20 cellular contexts compared by ENCODE assay signal in the genomic region with DNA sequence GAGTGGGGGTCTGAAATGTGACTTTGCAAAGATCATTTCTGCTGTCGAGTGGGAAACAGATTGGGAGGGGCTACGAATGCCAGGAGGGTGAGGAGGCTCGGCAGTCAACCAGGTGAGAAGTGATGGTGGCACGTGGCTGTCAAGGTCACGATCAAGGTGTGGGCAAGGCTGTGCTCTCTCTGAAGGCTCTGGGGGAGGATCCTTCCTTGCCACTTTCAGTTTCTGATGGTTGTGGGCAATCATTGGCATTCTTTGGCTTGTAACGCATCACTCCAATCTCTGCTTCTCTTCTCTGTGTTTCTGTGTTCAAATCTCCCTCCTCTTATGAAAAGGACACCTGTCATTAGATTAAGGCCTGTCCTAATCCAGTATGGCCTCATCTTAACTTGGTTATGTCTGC. TPM values are rescaled to one million over a fixed set of nuclear protein-coding genes. Genes with fewer than 3 reads are reported as not detected.
A peak's percentile ranks its signal among the peaks of the same experiment; 100 is the strongest.
DNase-seq lines count a peak whose midpoint lies in the region; ATAC-seq lines count a peak whose summit lies in the region.
"Had no signal": no experiment of that assay in that cellular context is flagged by ENCODE, and none has a peak within 500 bp of the region (broad histone marks: within the 10 kb centered on the region; RNA-seq: fewer than 3 reads in every experiment).

No MANE protein-coding gene starts in this region.

- no peak overlapping the region for H3K4me2 ChIP-seq in mesenchymal stem cell (ENCODE audit: low read length, poor library complexity, severe bottlenecking)

- H3K18ac ChIP-seq in mesenchymal stem cell (ENCODE audit: low read depth in 1 of 2, low read length in 2 of 2), result peak overlapping the region in 1 of 2 experiments; percentile 7

- DNase-seq in activated naive CD4-positive, alpha-beta T cell (lab: John Stamatoyannopoulos, UW), result no peak
- DNase-seq in T-helper 2 cell treated with Interferon-gamma antibody and Interleukin-4, amounts not matched to agents 5 μg/mL and 100 μg/mL, for 36 hours (ENCODE audit: low spot score), result no peak
- DNase-seq in mesenchymal stem cell, result no peak
- DNase-seq in activated CD4-positive, alpha-beta T cell treated with anti-CD3 and anti-CD28 coated beads, Interleukin-2, amount 50 U/mL, for 1 hour, result no peak
- DNase-seq: ACHN; BE2C; C1 segment of cervical spinal cord; CD8-positive, alpha-beta memory T cell; COR-L47; DMS 273 treated with DMSO at 0.1 percent for 48 hours; DMS53; DND-41; EL; IMR-90 had no signal

- H3K4ac ChIP-seq in mesenchymal stem cell (ENCODE audit: low read depth in 1 of 2, low read length in 2 of 2), result no peak overlapping the region

- no peak overlapping the region for H3K4me3 ChIP-seq in mesenchymal stem cell (ENCODE audit: insufficient read depth in 1 of 2, low read depth in 1 of 2, low read length in 2 of 2)
- H3K4me3 ChIP-seq: GM12878, HAP-1 had no signal

- H2BK120ac ChIP-seq in mesenchymal stem cell (ENCODE audit: low read depth, low read length), result no peak overlapping the region

- peaks cover 3% of the 10 kb centered on the region for H3K36me3 Mint-ChIP-seq in activated naive CD4-positive, alpha-beta T cell treated with anti-CD3 and anti-CD28 coated beads, Interleukin-2, amount 50 U/mL, for 24 hours
- H3K36me3 Mint-ChIP-seq in T-helper 2 cell treated with Interferon-gamma antibody and Interleukin-4, amounts not matched to agents 5 μg/mL and 100 μg/mL, for 36 hours (ENCODE audit: low read depth), result peaks cover 38% of the 10 kb centered on the region

- WGBS in mesenchymal stem cell, result 92% methylated on average over 6 of the region's 6 CpGs

- H3K4me1 Mint-ChIP-seq in activated naive CD4-positive, alpha-beta T cell treated with anti-CD3 and anti-CD28 coated beads, Interleukin-2, amount 50 U/mL, for 24 hours, result peaks cover 28% of the 10 kb centered on the region
- peaks cover 49% of the 10 kb centered on the region for H3K4me1 Mint-ChIP-seq in T-helper 2 cell treated with Interferon-gamma antibody and Interleukin-4, amounts not matched to agents 5 μg/mL and 100 μg/mL, for 36 hours (ENCODE audit: low read depth)

- no peak overlapping the region for H2BK15ac ChIP-seq in mesenchymal stem cell (ENCODE audit: low read depth, poor library complexity, severe bottlenecking)

- no peak overlapping the region for H2BK5ac ChIP-seq in mesenchymal stem cell (ENCODE audit: low read depth, low read length, poor library complexity, severe bottlenecking)

- H3K27me3 ChIP-seq in mesenchymal stem cell (ENCODE audit: control insufficient read depth in 1 of 2, insufficient read depth in 1 of 2, low read length in 2 of 2), result no peaks in the 10 kb centered on the region
- H3K27me3 ChIP-seq: BE2C had no signal

- no peak overlapping the region for H2AK5ac ChIP-seq in mesenchymal stem cell (ENCODE audit: low read length, severe bottlenecking)

- no peak overlapping the region for H4K8ac ChIP-seq in mesenchymal stem cell (ENCODE audit: low read length)

- H2AFZ ChIP-seq in mesenchymal stem cell (ENCODE audit: low read depth, low read length), result no peak overlapping the region

- no peak overlapping the region for H3K27ac ChIP-seq in mesenchymal stem cell (ENCODE audit: low read length, poor library complexity, severe bottlenecking)

- H3K9ac ChIP-seq in mesenchymal stem cell (ENCODE audit: low read length), result no peak overlapping the region

- no peaks in the 10 kb centered on the region for H3K79me1 ChIP-seq in mesenchymal stem cell (replicated peaks; ENCODE audit: low read length, poor library complexity, severe bottlenecking)

- H3K9me3 ChIP-seq in mesenchymal stem cell (ENCODE audit: control insufficient read depth, low read length), result peaks cover 31% of the 10 kb centered on the region
- H3K9me3 ChIP-seq: BE2C had no signal

- H3K14ac ChIP-seq in mesenchymal stem cell (ENCODE audit: low read length in 2 of 2), result no peak overlapping the region

- H3K4me3 Mint-ChIP-seq in activated naive CD4-positive, alpha-beta T cell treated with anti-CD3 and anti-CD28 coated beads, Interleukin-2, amount 50 U/mL, for 24 hours, result no peak overlapping the region
- no peak overlapping the region for H3K4me3 Mint-ChIP-seq in T-helper 2 cell treated with Interferon-gamma antibody and Interleukin-4, amounts not matched to agents 5 μg/mL and 100 μg/mL, for 36 hours

- no peaks in the 10 kb centered on the region for H3K27me3 Mint-ChIP-seq in activated naive CD4-positive, alpha-beta T cell treated with anti-CD3 and anti-CD28 coated beads, Interleukin-2, amount 50 U/mL, for 24 hours
- H3K27me3 Mint-ChIP-seq in T-helper 2 cell treated with Interferon-gamma antibody and Interleukin-4, amounts not matched to agents 5 μg/mL and 100 μg/mL, for 36 hours (ENCODE audit: low read depth), result no peaks in the 10 kb centered on the region
- H3K27me3 Mint-ChIP-seq: CD4-positive, CD25-positive, alpha-beta regulatory T cell had no signal

- no peak overlapping the region for H3K23ac ChIP-seq in mesenchymal stem cell (ENCODE audit: low read length in 2 of 2)

- ATAC-seq in GM21786 (IDR thresholded peaks at IDR 0.05; ENCODE audit: unreplicated experiment), result no peak
- no peak for ATAC-seq in HG02678 (IDR thresholded peaks at IDR 0.05; ENCODE audit: unreplicated experiment)
- ATAC-seq: GM12878 had no signal

- no peaks in the 10 kb centered on the region for H3K36me3 ChIP-seq in mesenchymal stem cell (ENCODE audit: control insufficient read depth in 1 of 2, insufficient read depth in 2 of 2, low read depth in 1 of 2, low read length in 2 of 2)
- H3K36me3 ChIP-seq: BE2C, HAP-1 had no signal

- peaks cover 17% of the 10 kb centered on the region for H3K4me1 ChIP-seq in mesenchymal stem cell (ENCODE audit: control insufficient read depth, insufficient read depth, low read depth, low read length)
- H3K4me1 ChIP-seq: BE2C, HAP-1 had no signal

- peak overlapping the region in 1 of 2 experiments; percentile 72 for H2BK12ac ChIP-seq in mesenchymal stem cell (ENCODE audit: low read length in 2 of 2)

- H3K9me3 Mint-ChIP-seq in activated naive CD4-positive, alpha-beta T cell treated with anti-CD3 and anti-CD28 coated beads, Interleukin-2, amount 50 U/mL, for 24 hours, result peaks cover 4% of the 10 kb centered on the region
- peaks cover 47% of the 10 kb centered on the region for H3K9me3 Mint-ChIP-seq in T-helper 2 cell treated with Interferon-gamma antibody and Interleukin-4, amounts not matched to agents 5 μg/mL and 100 μg/mL, for 36 hours

- peak overlapping the region; percentile 23 for H4K91ac ChIP-seq in mesenchymal stem cell (ENCODE audit: low read length)

- H3K27ac Mint-ChIP-seq in activated naive CD4-positive, alpha-beta T cell treated with anti-CD3 and anti-CD28 coated beads, Interleukin-2, amount 50 U/mL, for 24 hours, result peak overlapping the region; percentile 2
- H3K27ac Mint-ChIP-seq in T-helper 2 cell treated with Interferon-gamma antibody and Interleukin-4, amounts not matched to agents 5 μg/mL and 100 μg/mL, for 36 hours, result peak overlapping the region; percentile 11
- H3K27ac Mint-ChIP-seq: CD4-positive, CD25-positive, alpha-beta regulatory T cell had no signal

RNA-seq across cellular contexts. Expression of a gene that starts 6.1 kb away (rescaled TPM):
- polyA plus RNA-seq in mesenchymal stem cell (2013, experiment 1 of 2), result 34.8 TPM
- polyA plus RNA-seq in mesenchymal stem cell (2013, experiment 2 of 2), result 35.0 TPM

RNA-seq across cellular contexts. Expression of a gene that starts 52.0 kb away (rescaled TPM):
- 30.1 TPM for polyA plus RNA-seq in mesenchymal stem cell (2013, experiment 1 of 2)
- 29.4 TPM for polyA plus RNA-seq in mesenchymal stem cell (2013, experiment 2 of 2)
